Comparison of ENCODE assay signal across 18 cellular contexts in the genomic region with DNA sequence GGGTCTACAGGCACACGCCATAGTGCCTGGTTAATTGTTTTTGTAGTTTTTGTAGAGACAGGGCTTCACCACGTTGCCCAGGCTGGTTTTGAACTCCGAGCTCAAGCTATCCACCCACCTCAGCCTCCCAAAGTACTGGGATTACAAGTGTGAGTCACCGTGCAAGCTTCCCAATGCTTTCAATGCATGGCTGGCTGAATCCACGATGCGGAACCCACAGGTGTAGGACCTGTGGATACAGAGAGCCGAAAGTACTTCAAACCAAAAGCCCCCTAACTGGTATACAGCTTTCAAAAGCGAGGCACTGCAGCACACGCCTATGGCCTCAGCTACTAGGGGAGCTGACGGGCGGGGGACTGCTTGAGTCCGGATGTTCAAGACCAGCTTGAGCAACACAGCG. TPM values are rescaled to one million over a fixed set of nuclear protein-coding genes. Genes with fewer than 3 reads are reported as not detected.
A peak's percentile ranks its signal among the peaks of the same experiment; 100 is the strongest.
DNase-seq lines count a peak whose midpoint lies in the region; TF ChIP-seq lines count a peak whose summit lies in the region.
"Had no signal": no experiment of that assay in that cellular context is flagged by ENCODE, and none has a peak within 500 bp of the region (broad histone marks: within the 10 kb centered on the region; RNA-seq: fewer than 3 reads in every experiment).

No MANE protein-coding gene starts in this region.

- H3K36me3 ChIP-seq in mesendoderm (ENCODE audit: control insufficient read depth, insufficient read depth, low read length) (peaks cover 2% of the 10 kb centered on the region), HAP-1 (replicated peaks) (peaks cover 66% of the 10 kb centered on the region), suprapubic skin (peaks cover 73% of the 10 kb centered on the region)

- TF ChIP-seq POLR2A in suprapubic skin (IDR thresholded peaks at IDR 0.05) = no peak

- POLR2A ChIA-PET in AG04450 (lab: Yijun Ruan, JAX) = no interaction called here

- H3K18ac ChIP-seq in mesendoderm (ENCODE audit: low read length) = no peak overlapping the region

- H3K27ac ChIP-seq in AG04450 (ENCODE audit: low read depth, low read length) (peak overlapping the region; percentile 2), mesendoderm (ENCODE audit: low read depth, low read length) (no peak overlapping the region), suprapubic skin (no peak overlapping the region)
- H3K27ac ChIP-seq: BLaER1 treated with 17β-estradiol and CSF1 and Interleukin-3, amounts not matched to agents 10 nM and 100 nM; KMS-11; RWPE1 had no signal

- H3K27me3 ChIP-seq in AG04450 (ENCODE audit: control insufficient read depth, insufficient read depth, low read length) (no peaks in the 10 kb centered on the region), mesendoderm (ENCODE audit: insufficient read depth, low read length, poor library complexity) (no peaks in the 10 kb centered on the region), HAP-1 (ENCODE audit: low read depth) (no peaks in the 10 kb centered on the region), suprapubic skin (no peaks in the 10 kb centered on the region)
- H3K27me3 ChIP-seq: BLaER1 treated with 17β-estradiol and CSF1 and Interleukin-3, amounts not matched to agents 10 nM and 100 nM had no signal

- no CpG with 5 or more reads among the region's 13 CpGs for WGBS in mesendoderm (ENCODE audit: extremely low coverage, insufficient coverage, low lambda C conversion rate)
- WGBS in suprapubic skin = 94% methylated on average over 13 of the region's 13 CpGs

- no peaks in the 10 kb centered on the region for H3K79me2 ChIP-seq in mesendoderm (ENCODE audit: control insufficient read depth, insufficient read depth, low read length)

- H4K5ac ChIP-seq in mesendoderm (ENCODE audit: low read length) = no peak overlapping the region

- no peak for TF ChIP-seq CTCF in AG04450 (IDR thresholded peaks at IDR 0.05; ENCODE audit: low read depth, low read length)
- TF ChIP-seq CTCF in suprapubic skin (IDR thresholded peaks at IDR 0.05) = no peak

- H3K4me3 ChIP-seq in AG04450 (ENCODE audit: low read depth, low read length) (no peak overlapping the region), mesendoderm (ENCODE audit: low read length) (no peak overlapping the region), HAP-1 (no peak overlapping the region), suprapubic skin (no peak overlapping the region)
- H3K4me3 ChIP-seq: BLaER1 treated with 17β-estradiol and CSF1 and Interleukin-3, amounts not matched to agents 10 nM and 100 nM had no signal

- no peak overlapping the region for H3K9ac ChIP-seq in mesendoderm (ENCODE audit: low read length)
- H3K9ac ChIP-seq: BLaER1 treated with 17β-estradiol and CSF1 and Interleukin-3, amounts not matched to agents 10 nM and 100 nM; KMS-11 had no signal

- H3K9me3 ChIP-seq in AG04450 (ENCODE audit: control insufficient read depth, insufficient read depth, low read length) = no peaks in the 10 kb centered on the region
- H3K9me3 ChIP-seq in HAP-1 = no peaks in the 10 kb centered on the region
- H3K9me3 ChIP-seq in suprapubic skin = no peaks in the 10 kb centered on the region
- H3K9me3 ChIP-seq: BLaER1 treated with 17β-estradiol and CSF1 and Interleukin-3, amounts not matched to agents 10 nM and 100 nM had no signal

- in situ Hi-C loops in HAP-1 (cut with MboI; ENCODE audit: low sequenced_read_pairs) = no loop called here

- H2BK5ac ChIP-seq in mesendoderm (ENCODE audit: low read length) = no peak overlapping the region

- no peak overlapping the region for H3K4ac ChIP-seq in mesendoderm (ENCODE audit: low read depth, low read length)

- H3K79me1 ChIP-seq in mesendoderm (ENCODE audit: low read length) = peaks cover 1% of the 10 kb centered on the region

- no peak overlapping the region for H3K23ac ChIP-seq in mesendoderm (ENCODE audit: low read length)

- CTCF ChIA-PET in AG04450 (lab: Charles Lee) = interaction anchor here (1.4 kb wide), 1 partner anchor 84 kb away, joined by 3 read pairs; no protein-coding TSS in a partner anchor

- DNase-seq in AG04450 (ENCODE audit: low read depth, low spot score) (no peak), HK-2 (ENCODE audit: unreplicated experiment) (peak; percentile 68), glomerular visceral epithelial cell (ENCODE audit: extremely low spot score) (peak; percentile 81), mesendoderm (peak; percentile 18), HAP-1 (ENCODE audit: low spot score in 2 of 2) (no peak), suprapubic skin (ENCODE audit: low spot score in 2 of 2) (no peak), ureter (ENCODE audit: low spot score) (no peak)
- DNase-seq: AML-193; CD4-positive, alpha-beta T cell; H9; IMR-90; MM.1S; NCI-H2029 treated with DMSO at 0.1 percent for 48 hours; NCI-H69; SHP77 treated with DMSO at 0.1 percent for 48 hours had no signal

- H3K4me2 ChIP-seq in mesendoderm (ENCODE audit: low read length) = no peak overlapping the region
- H3K4me2 ChIP-seq: BLaER1 treated with 17β-estradiol and CSF1 and Interleukin-3, amounts not matched to agents 10 nM and 100 nM; KMS-11 had no signal

- no peak overlapping the region for H2BK120ac ChIP-seq in mesendoderm (ENCODE audit: low read depth, low read length)

- no peak for TF ChIP-seq EP300 in suprapubic skin (IDR thresholded peaks at IDR 0.05)

- H2BK15ac ChIP-seq in mesendoderm (replicated peaks; ENCODE audit: low read depth) = no peak overlapping the region

- H4K8ac ChIP-seq in mesendoderm (ENCODE audit: low read depth, low read length) = no peak overlapping the region

- no peak overlapping the region for H3K56ac ChIP-seq in mesendoderm (ENCODE audit: low read length)

- no peak overlapping the region for H2AK5ac ChIP-seq in mesendoderm (ENCODE audit: low read length)

- H3K4me1 ChIP-seq in mesendoderm (ENCODE audit: control insufficient read depth, low read depth, low read length) (no peaks in the 10 kb centered on the region), HAP-1 (no peaks in the 10 kb centered on the region), suprapubic skin (no peaks in the 10 kb centered on the region)
- H3K4me1 ChIP-seq: BLaER1 treated with 17β-estradiol and CSF1 and Interleukin-3, amounts not matched to agents 10 nM and 100 nM had no signal

RNA-seq across cellular contexts. Expression of a gene that starts 44.8 kb away (rescaled TPM):
- 16.1 and 16.9 TPM in 2 replicates for polyA plus RNA-seq in AG04450 (2011; rRNA removed)
- 16.7 and 17.8 TPM in 2 replicates for polyA minus RNA-seq in AG04450 (2011; rRNA and poly(A)+ RNA removed)
- polyA plus RNA-seq in mesendoderm (2013, experiment 1 of 2) = 52.7 TPM
- polyA plus RNA-seq in mesendoderm (2013, experiment 2 of 2) = 52.8 TPM
- total RNA-seq in suprapubic skin (10 to 100 TPM; 30.8 to 53.3 (median 35.9) TPM), ureter (52.2 TPM)

Comparison
In these comparisons a context has a peak if more than half of its experiments do, and no peak if none do; other contexts are left out.
1. DNase-seq: peak in HK-2 (single experiment), glomerular visceral epithelial cell (single experiment) and mesendoderm (single experiment); none in AG04450 (single experiment), HAP-1 (0 of 2), suprapubic skin (0 of 2) and ureter (single experiment).